Comparison of ENCODE assay signal across 1 cellular context in the genomic region with DNA sequence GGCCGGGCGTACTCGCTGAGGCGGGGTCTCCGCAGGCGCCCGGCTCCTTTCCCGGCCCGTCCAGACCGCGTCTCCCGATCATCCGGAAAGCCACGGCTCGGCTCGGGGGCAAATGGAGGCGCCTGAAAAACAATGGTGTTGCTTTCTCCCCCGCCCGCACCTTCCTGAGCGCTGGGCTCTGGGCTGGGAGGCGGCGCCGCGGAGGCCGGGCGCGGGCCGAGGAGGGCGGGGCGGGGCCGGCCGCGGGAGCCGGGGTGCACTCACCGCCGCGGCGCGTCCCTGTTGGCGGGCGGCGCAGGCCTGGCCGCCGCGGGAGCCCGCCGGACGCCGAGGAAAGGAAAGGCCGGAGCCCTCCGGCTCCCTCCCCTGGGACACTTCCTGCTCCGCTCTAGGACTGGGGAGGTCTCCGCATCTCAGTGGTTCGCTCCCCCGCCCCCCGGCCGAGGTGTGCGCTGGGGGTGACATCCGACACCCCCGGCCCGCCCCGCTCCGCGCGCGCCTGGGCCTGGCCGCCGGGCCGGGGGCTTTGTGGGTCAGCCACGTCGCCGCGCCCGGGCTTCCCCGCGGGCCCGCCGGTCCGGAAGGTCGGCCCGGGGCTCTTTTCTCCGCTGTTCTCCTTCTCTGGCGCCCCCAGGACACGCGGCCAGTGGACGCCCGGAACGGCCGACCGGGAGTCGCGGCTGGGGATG.
A peak's percentile ranks its signal among the peaks of the same experiment; 100 is the strongest.
TF ChIP-seq lines count a peak whose summit lies in the region.

Gene ZNF496 (minus strand): TSS at position 342 of the 689 bp plus-strand sequence. CDS start 2,289 bp downstream, outside the sequence.

TF ChIP-seq in HepG2, 621 proteins besides CTCF, POLR2A, EP300 and RAD21 (continued from another document and continues in another):
- TF ChIP-seq SNAPC4 (CRISPR knock-in tag; IDR thresholded peaks at IDR 0.05): no peak; the same call in 1 of the 2 replicates
- no peak for TF ChIP-seq JUND (CRISPR knock-in tag; IDR thresholded peaks at IDR 0.05)
- no peak for TF ChIP-seq ZNF644 (CRISPR knock-in tag; IDR thresholded peaks at IDR 0.05; ENCODE audit: low read depth)
- TF ChIP-seq CERS6 (CRISPR knock-in tag; IDR thresholded peaks at IDR 0.05): no peak
- TF ChIP-seq ZFP36 (IDR thresholded peaks at IDR 0.05; ENCODE audit: borderline replicate concordance, low read depth, low read length, partially characterized antibody): no peak
- no peak for TF ChIP-seq ARHGAP35 (CRISPR knock-in tag; IDR thresholded peaks at IDR 0.05; ENCODE audit: borderline replicate concordance)
- no peak for TF ChIP-seq ZNF224 (CRISPR knock-in tag; IDR thresholded peaks at IDR 0.05)
- TF ChIP-seq ZNF253 (CRISPR knock-in tag; IDR thresholded peaks at IDR 0.05; ENCODE audit: borderline replicate concordance): no peak
- peak; percentile 65 for TF ChIP-seq SRSF1 (optimal IDR thresholded peaks at IDR 0.05; ENCODE audit: low read depth, low read length)
- no peak for TF ChIP-seq ZNF124 (CRISPR knock-in tag; IDR thresholded peaks at IDR 0.05)
- TF ChIP-seq MED13 (CRISPR knock-in tag; IDR thresholded peaks at IDR 0.05): no peak
- TF ChIP-seq, protein P1, sequence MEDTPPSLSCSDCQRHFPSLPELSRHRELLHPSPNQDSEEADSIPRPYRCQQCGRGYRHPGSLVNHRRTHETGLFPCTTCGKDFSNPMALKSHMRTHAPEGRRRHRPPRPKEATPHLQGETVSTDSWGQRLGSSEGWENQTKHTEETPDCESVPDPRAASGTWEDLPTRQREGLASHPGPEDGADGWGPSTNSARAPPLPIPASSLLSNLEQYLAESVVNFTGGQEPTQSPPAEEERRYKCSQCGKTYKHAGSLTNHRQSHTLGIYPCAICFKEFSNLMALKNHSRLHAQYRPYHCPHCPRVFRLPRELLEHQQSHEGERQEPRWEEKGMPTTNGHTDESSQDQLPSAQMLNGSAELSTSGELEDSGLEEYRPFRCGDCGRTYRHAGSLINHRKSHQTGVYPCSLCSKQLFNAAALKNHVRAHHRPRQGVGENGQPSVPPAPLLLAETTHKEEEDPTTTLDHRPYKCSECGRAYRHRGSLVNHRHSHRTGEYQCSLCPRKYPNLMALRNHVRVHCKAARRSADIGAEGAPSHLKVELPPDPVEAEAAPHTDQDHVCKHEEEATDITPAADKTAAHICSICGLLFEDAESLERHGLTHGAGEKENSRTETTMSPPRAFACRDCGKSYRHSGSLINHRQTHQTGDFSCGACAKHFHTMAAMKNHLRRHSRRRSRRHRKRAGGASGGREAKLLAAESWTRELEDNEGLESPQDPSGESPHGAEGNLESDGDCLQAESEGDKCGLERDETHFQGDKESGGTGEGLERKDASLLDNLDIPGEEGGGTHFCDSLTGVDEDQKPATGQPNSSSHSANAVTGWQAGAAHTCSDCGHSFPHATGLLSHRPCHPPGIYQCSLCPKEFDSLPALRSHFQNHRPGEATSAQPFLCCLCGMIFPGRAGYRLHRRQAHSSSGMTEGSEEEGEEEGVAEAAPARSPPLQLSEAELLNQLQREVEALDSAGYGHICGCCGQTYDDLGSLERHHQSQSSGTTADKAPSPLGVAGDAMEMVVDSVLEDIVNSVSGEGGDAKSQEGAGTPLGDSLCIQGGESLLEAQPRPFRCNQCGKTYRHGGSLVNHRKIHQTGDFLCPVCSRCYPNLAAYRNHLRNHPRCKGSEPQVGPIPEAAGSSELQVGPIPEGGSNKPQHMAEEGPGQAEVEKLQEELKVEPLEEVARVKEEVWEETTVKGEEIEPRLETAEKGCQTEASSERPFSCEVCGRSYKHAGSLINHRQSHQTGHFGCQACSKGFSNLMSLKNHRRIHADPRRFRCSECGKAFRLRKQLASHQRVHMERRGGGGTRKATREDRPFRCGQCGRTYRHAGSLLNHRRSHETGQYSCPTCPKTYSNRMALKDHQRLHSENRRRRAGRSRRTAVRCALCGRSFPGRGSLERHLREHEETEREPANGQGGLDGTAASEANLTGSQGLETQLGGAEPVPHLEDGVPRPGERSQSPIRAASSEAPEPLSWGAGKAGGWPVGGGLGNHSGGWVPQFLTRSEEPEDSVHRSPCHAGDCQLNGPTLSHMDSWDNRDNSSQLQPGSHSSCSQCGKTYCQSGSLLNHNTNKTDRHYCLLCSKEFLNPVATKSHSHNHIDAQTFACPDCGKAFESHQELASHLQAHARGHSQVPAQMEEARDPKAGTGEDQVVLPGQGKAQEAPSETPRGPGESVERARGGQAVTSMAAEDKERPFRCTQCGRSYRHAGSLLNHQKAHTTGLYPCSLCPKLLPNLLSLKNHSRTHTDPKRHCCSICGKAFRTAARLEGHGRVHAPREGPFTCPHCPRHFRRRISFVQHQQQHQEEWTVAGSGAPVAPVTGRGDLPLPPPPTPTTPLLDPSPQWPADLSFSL (CRISPR knock-in tag; IDR thresholded peaks at IDR 0.05): no peak
- TF ChIP-seq ZNF460 (CRISPR knock-in tag; IDR thresholded peaks at IDR 0.05; ENCODE audit: borderline replicate concordance): no peak
- no peak for TF ChIP-seq ZNF883 (CRISPR knock-in tag; IDR thresholded peaks at IDR 0.05; ENCODE audit: not compliant biosample characterization)
- TF ChIP-seq ZNF180 (CRISPR knock-in tag; IDR thresholded peaks at IDR 0.05; ENCODE audit: borderline replicate concordance, low read depth): no peak
- TF ChIP-seq MAX (IDR thresholded peaks at IDR 0.05): peak; percentile 7; the same call in 1 of the 2 replicates
- TF ChIP-seq GPN1 (CRISPR knock-in tag; IDR thresholded peaks at IDR 0.05; ENCODE audit: borderline replicate concordance): no peak
- no peak for TF ChIP-seq KDM2A (CRISPR knock-in tag; IDR thresholded peaks at IDR 0.05; ENCODE audit: borderline replicate concordance, low read depth)
- TF ChIP-seq ZNF34 (CRISPR knock-in tag; IDR thresholded peaks at IDR 0.05; ENCODE audit: borderline replicate concordance): no peak
- TF ChIP-seq, protein P2, sequence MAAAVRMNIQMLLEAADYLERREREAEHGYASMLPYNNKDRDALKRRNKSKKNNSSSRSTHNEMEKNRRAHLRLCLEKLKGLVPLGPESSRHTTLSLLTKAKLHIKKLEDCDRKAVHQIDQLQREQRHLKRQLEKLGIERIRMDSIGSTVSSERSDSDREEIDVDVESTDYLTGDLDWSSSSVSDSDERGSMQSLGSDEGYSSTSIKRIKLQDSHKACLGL (CRISPR knock-in tag; IDR thresholded peaks at IDR 0.05): no peak
- no peak; the same call in 1 of the 2 replicates for TF ChIP-seq IKZF5 (CRISPR knock-in tag; IDR thresholded peaks at IDR 0.05)
- no peak for TF ChIP-seq ZNF383 (CRISPR knock-in tag; IDR thresholded peaks at IDR 0.05; ENCODE audit: borderline replicate concordance)
- TF ChIP-seq ZNF577 (CRISPR knock-in tag; IDR thresholded peaks at IDR 0.05; ENCODE audit: borderline replicate concordance, low read depth): no peak
- TF ChIP-seq PLRG1 (conservative IDR thresholded peaks at IDR 0.05): no peak
- no peak for TF ChIP-seq KIAA2018 (CRISPR knock-in tag; IDR thresholded peaks at IDR 0.05; ENCODE audit: borderline replicate concordance)
- no peak for TF ChIP-seq CBX2 (IDR thresholded peaks at IDR 0.05; ENCODE audit: low read depth, low read length)
- no peak for TF ChIP-seq CBX2 (CRISPR knock-in tag; IDR thresholded peaks at IDR 0.05; ENCODE audit: low read depth)
- TF ChIP-seq ZNF121 (CRISPR knock-in tag; IDR thresholded peaks at IDR 0.05): no peak
- no peak for TF ChIP-seq CBFB (CRISPR knock-in tag; IDR thresholded peaks at IDR 0.05)
- TF ChIP-seq ZNF33B (CRISPR knock-in tag; IDR thresholded peaks at IDR 0.05): no peak
